7 cellular contexts compared by ENCODE assay signal in genomic region chr6:31794866-31795615, GRCh38. TPM values are rescaled to one million over a fixed set of nuclear protein-coding genes. Genes with fewer than 3 reads are reported as not detected.
DNase-seq lines count a peak whose midpoint lies in the region; ATAC-seq and TF ChIP-seq lines count a peak whose summit lies in the region.

No MANE protein-coding gene starts in this region.

- no peaks in the 10 kb centered on the region for H3K9me2 ChIP-seq in SU-DHL-6 (replicated peaks; ENCODE audit: insufficient read depth, low read length)

- H3K27ac ChIP-seq in SU-DHL-6 (ENCODE audit: low read depth, low read length) = peak overlapping the region; percentile 66

- H3K4me3 ChIP-seq in GM12865 (ENCODE audit: low read depth, low read length) = peak overlapping the region; percentile 95
- peak overlapping the region; percentile 77 for H3K4me3 ChIP-seq in SU-DHL-6 (ENCODE audit: insufficient read depth, low read length, poor library complexity, severe bottlenecking)

- peaks cover 38% of the 10 kb centered on the region for H3K4me1 Mint-ChIP-seq in HFFc6 (ENCODE audit: low read depth)
- peaks cover 48% of the 10 kb centered on the region for H3K4me1 Mint-ChIP-seq in nephron progenitor cell

- H3K27me3 Mint-ChIP-seq in HFFc6 (ENCODE audit: insufficient read depth) (peaks cover 5% of the 10 kb centered on the region; the same call in 1 of the 2 replicates), nephron progenitor cell (ENCODE audit: low read depth, poor library complexity) (no peaks in the 10 kb centered on the region)

- peak; percentile 10 for ATAC-seq in esophagus mucosa

- H3F3A ChIP-seq in SU-DHL-6 (ENCODE audit: insufficient read depth) = peaks cover 54% of the 10 kb centered on the region

- H3K79me2 ChIP-seq in SU-DHL-6 (ENCODE audit: insufficient read depth, low read length) = peaks cover 36% of the 10 kb centered on the region

- H3K4me3 Mint-ChIP-seq in HFFc6 (peak overlapping the region; percentile 86), nephron progenitor cell (peak overlapping the region; percentile 98)

- H3K27ac Mint-ChIP-seq in HFFc6 (peak overlapping the region; percentile 99), nephron progenitor cell (peak overlapping the region; percentile 100)

- H4K20me1 ChIP-seq in SU-DHL-6 (ENCODE audit: low read depth, low read length) = no peaks in the 10 kb centered on the region

- peaks cover 31% of the 10 kb centered on the region for H3K36me3 Mint-ChIP-seq in HFFc6 (ENCODE audit: low read depth)
- H3K36me3 Mint-ChIP-seq in nephron progenitor cell (ENCODE audit: low read depth) = peaks cover 31% of the 10 kb centered on the region

- H3K9me3 Mint-ChIP-seq in HFFc6 = no peaks in the 10 kb centered on the region
- no peaks in the 10 kb centered on the region for H3K9me3 Mint-ChIP-seq in nephron progenitor cell

- TF ChIP-seq CTCF in GM12865 (IDR thresholded peaks at IDR 0.05; ENCODE audit: insufficient read depth, low read depth, low read length, missing control alignments) (no peak), HFFc6 (IDR thresholded peaks at IDR 0.05) (no peak), SU-DHL-6 (IDR thresholded peaks at IDR 0.05; ENCODE audit: insufficient read depth, low read length, poor library complexity, severe bottlenecking) (no peak), nephron progenitor cell (IDR thresholded peaks at IDR 0.05) (no peak)

- peak overlapping the region; percentile 83 for H3K4me2 ChIP-seq in SU-DHL-6 (ENCODE audit: low read depth, low read length, poor library complexity, severe bottlenecking)

- no peaks in the 10 kb centered on the region for H3K9me3 ChIP-seq in SU-DHL-6 (ENCODE audit: insufficient read depth, low read length)

- peak overlapping the region; percentile 94 for H3K9ac ChIP-seq in SU-DHL-6 (ENCODE audit: low read length)

- DNase-seq in GM12865 (ENCODE audit: low read depth) (no peak), HFFc6 (peak; percentile 39), nephron progenitor cell (peak; percentile 42), activated gamma-delta T cell (lab: John Stamatoyannopoulos, UW) (no peak), NK-92 (lab: John Stamatoyannopoulos, UW; ENCODE audit: unreplicated experiment) (no peak)

- no peaks in the 10 kb centered on the region for H3K27me3 ChIP-seq in SU-DHL-6 (ENCODE audit: low read length)

- H2AFZ ChIP-seq in SU-DHL-6 (ENCODE audit: low read depth, low read length, severe bottlenecking) = peak overlapping the region; percentile 8

- H3K36me3 ChIP-seq in SU-DHL-6 (ENCODE audit: low read length) = peaks cover 11% of the 10 kb centered on the region

RNA-seq across cellular contexts. Expression of gene VARS1, which starts 0.5 kb away (rescaled TPM):
- 100 to 1,000 TPM; 117 to 144 (median 127) TPM for total RNA-seq in HFFc6 (2021; fragmentation: NEBNext Ultra II Directional; extraction: Animal tissue kit (Norgen Biotek cat#: 25700))
- 79.8 TPM for total RNA-seq in esophagus mucosa

RNA-seq across cellular contexts. Expression of gene LSM2, which starts 11.7 kb away (rescaled TPM):
- total RNA-seq in HFFc6 (2021; fragmentation: NEBNext Ultra II Directional; extraction: Animal tissue kit (Norgen Biotek cat#: 25700)) = 10 to 100 TPM; 31.8 to 48.5 (median 43.4) TPM
- total RNA-seq in esophagus mucosa = 45.0 TPM

RNA-seq across cellular contexts. Expression of gene VWA7, which starts 17.9 kb away (rescaled TPM):
- under 1 TPM; 0.24 to 0.83 (median 0.64) TPM for total RNA-seq in HFFc6 (2021; fragmentation: NEBNext Ultra II Directional; extraction: Animal tissue kit (Norgen Biotek cat#: 25700))
- 1.6 TPM for total RNA-seq in esophagus mucosa

RNA-seq across cellular contexts. Expression of gene HSPA1L, which starts 20.0 kb away (rescaled TPM):
- total RNA-seq in HFFc6 (2021; fragmentation: NEBNext Ultra II Directional; extraction: Animal tissue kit (Norgen Biotek cat#: 25700)) = 1 to 10 TPM; 1.2 to 1.9 (median 1.6) TPM
- total RNA-seq in esophagus mucosa = 0.44 TPM

RNA-seq across cellular contexts. Expression of gene HSPA1A, which starts 20.3 kb away (rescaled TPM):
- total RNA-seq in HFFc6 (2021; fragmentation: NEBNext Ultra II Directional; extraction: Animal tissue kit (Norgen Biotek cat#: 25700)) = 100 to 1,000 TPM in 1 of 6 experiments, 10 to 100 TPM in 5; 78.5 to 102 (median 84.7) TPM
- 56.6 TPM for total RNA-seq in esophagus mucosa

Comparison
In these comparisons a context has a peak if more than half of its experiments do, and no peak if none do; other contexts are left out.
1. DNase-seq: peak in HFFc6 (single experiment) and nephron progenitor cell (single experiment); none in GM12865 (single experiment), activated gamma-delta T cell (single experiment) and NK-92 (single experiment).